Comparison of ENCODE assay signal across 13 cellular contexts in the genomic region with DNA sequence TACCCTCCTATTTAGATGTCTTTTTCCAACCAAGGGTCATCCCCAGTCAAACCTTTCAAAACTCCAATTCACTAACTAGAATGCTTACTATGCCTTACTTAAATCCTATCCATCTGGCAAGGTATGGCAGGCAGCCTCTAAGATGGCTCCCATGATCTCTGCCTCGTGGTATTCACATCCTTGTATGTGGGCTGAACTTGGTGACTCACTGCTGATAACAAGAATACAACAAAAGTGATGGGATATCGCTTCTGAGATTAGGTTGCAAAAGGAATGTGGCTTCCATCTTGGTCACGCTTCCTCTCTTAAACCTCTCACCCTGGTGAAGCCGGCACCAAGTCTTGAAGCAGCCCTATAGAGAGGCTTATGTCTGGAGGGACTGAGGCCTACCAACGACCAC. TPM values are rescaled to one million over a fixed set of nuclear protein-coding genes. Genes with fewer than 3 reads are reported as not detected.
DNase-seq lines count a peak whose midpoint lies in the region; ATAC-seq lines count a peak whose summit lies in the region.
"Had no signal": no experiment of that assay in that cellular context is flagged by ENCODE, and none has a peak within 500 bp of the region (broad histone marks: within the 10 kb centered on the region; RNA-seq: fewer than 3 reads in every experiment).

No MANE protein-coding gene starts in this region.

- no peak overlapping the region for H3K27ac Mint-ChIP-seq in CD4-positive, alpha-beta memory T cell

- H3K36me3 Mint-ChIP-seq in CD4-positive, alpha-beta memory T cell: no peaks in the 10 kb centered on the region
- H3K36me3 Mint-ChIP-seq: neural progenitor cell had no signal

- H3K4me3 ChIP-seq in mesenchymal stem cell (ENCODE audit: insufficient read depth in 1 of 2, low read depth in 1 of 2, low read length in 2 of 2): no peak overlapping the region
- H3K4me3 ChIP-seq in CD4-positive, alpha-beta memory T cell (ENCODE audit: low read length in 2 of 2): no peak overlapping the region
- H3K4me3 ChIP-seq in effector memory CD4-positive, alpha-beta T cell (ENCODE audit: insufficient read depth, low read depth, low read length, poor library complexity, severe bottlenecking): no peak overlapping the region
- H3K4me3 ChIP-seq: neural progenitor cell, testis had no signal

- H3K9me3 ChIP-seq in mesenchymal stem cell (ENCODE audit: control insufficient read depth, low read length): no peaks in the 10 kb centered on the region
- no peaks in the 10 kb centered on the region for H3K9me3 ChIP-seq in CD4-positive, alpha-beta memory T cell (ENCODE audit: control insufficient read depth in 1 of 2, low read length in 2 of 2)
- no peaks in the 10 kb centered on the region for H3K9me3 ChIP-seq in effector memory CD4-positive, alpha-beta T cell (ENCODE audit: control insufficient read depth, low read length)
- H3K9me3 ChIP-seq: testis had no signal

- no peak overlapping the region for H3K23ac ChIP-seq in mesenchymal stem cell (ENCODE audit: low read length in 2 of 2)

- H3K36me3 ChIP-seq in mesenchymal stem cell (ENCODE audit: control insufficient read depth in 1 of 2, insufficient read depth in 2 of 2, low read depth in 1 of 2, low read length in 2 of 2): no peaks in the 10 kb centered on the region
- no peaks in the 10 kb centered on the region for H3K36me3 ChIP-seq in CD4-positive, alpha-beta memory T cell (ENCODE audit: insufficient read depth, low read length)
- H3K36me3 ChIP-seq in effector memory CD4-positive, alpha-beta T cell (ENCODE audit: control insufficient read depth, insufficient read depth, low read length): no peaks in the 10 kb centered on the region
- H3K36me3 ChIP-seq: neural progenitor cell had no signal

- H3K4me2 ChIP-seq in mesenchymal stem cell (ENCODE audit: low read length, poor library complexity, severe bottlenecking): no peak overlapping the region
- H3K4me2 ChIP-seq: neural progenitor cell had no signal

- no peak overlapping the region for H4K91ac ChIP-seq in mesenchymal stem cell (ENCODE audit: low read length)

- H3K9ac ChIP-seq in mesenchymal stem cell (ENCODE audit: low read length): no peak overlapping the region
- H3K9ac ChIP-seq: neural progenitor cell had no signal

- H4K8ac ChIP-seq in mesenchymal stem cell (ENCODE audit: low read length): no peak overlapping the region

- no peak overlapping the region for H3K4me3 Mint-ChIP-seq in CD4-positive, alpha-beta memory T cell
- H3K4me3 Mint-ChIP-seq: neural progenitor cell had no signal

- DNase-seq in CD1c-positive myeloid dendritic cell (ENCODE audit: extremely low spot score) (peak; percentile 52), HS-27A (ENCODE audit: low read depth) (peak; percentile 83), amniotic epithelial cell (ENCODE audit: low read depth) (peak; percentile 97), mesenchymal stem cell (peak; percentile 58)
- DNase-seq in CD4-positive, alpha-beta memory T cell: no peak
- no peak for DNase-seq in effector memory CD4-positive, alpha-beta T cell
- DNase-seq: activated effector memory CD4-positive, alpha-beta T cell treated with Interleukin-2 at 50 U/mL for 16 hours; MM.1S; stimulated activated CD4-positive, alpha-beta T cell treated with anti-CD3 and anti-CD28 coated beads, Interleukin-4, amount 100 ng/mL, for 24 hours; testis had no signal

- no peaks in the 10 kb centered on the region for H3K27me3 ChIP-seq in mesenchymal stem cell (ENCODE audit: control insufficient read depth in 1 of 2, insufficient read depth in 1 of 2, low read length in 2 of 2)
- H3K27me3 ChIP-seq in CD4-positive, alpha-beta memory T cell (ENCODE audit: insufficient read depth, low read length): no peaks in the 10 kb centered on the region
- no peaks in the 10 kb centered on the region for H3K27me3 ChIP-seq in effector memory CD4-positive, alpha-beta T cell (replicated peaks; ENCODE audit: control insufficient read depth, insufficient read depth, low read length, poor library complexity, severe bottlenecking)
- H3K27me3 ChIP-seq: neural progenitor cell, testis had no signal

- H3K79me1 ChIP-seq in mesenchymal stem cell (replicated peaks; ENCODE audit: low read length, poor library complexity, severe bottlenecking): no peaks in the 10 kb centered on the region

- intact Hi-C loops in CD4-positive, alpha-beta memory T cell (cut with micrococcal nuclease): no loop called here

- H3K18ac ChIP-seq in mesenchymal stem cell (ENCODE audit: low read depth in 1 of 2, low read length in 2 of 2): no peak overlapping the region

- WGBS in mesenchymal stem cell: 50% methylated on average over 5 of the region's 5 CpGs

- CTCF ChIA-PET in CD4-positive, alpha-beta memory T cell (lab: Charles Lee; ENCODE audit: partially characterized antibody): no interaction called here

- ATAC-seq in HG03045 (IDR thresholded peaks at IDR 0.05; ENCODE audit: unreplicated experiment): no peak
- no peak for ATAC-seq in GM21360 (IDR thresholded peaks at IDR 0.05; ENCODE audit: unreplicated experiment)

- no peaks in the 10 kb centered on the region for H3K27me3 Mint-ChIP-seq in CD4-positive, alpha-beta memory T cell

- H2AFZ ChIP-seq in mesenchymal stem cell (ENCODE audit: low read depth, low read length): no peak overlapping the region
- H2AFZ ChIP-seq: neural progenitor cell had no signal

- no peak overlapping the region for H2BK15ac ChIP-seq in mesenchymal stem cell (ENCODE audit: low read depth, poor library complexity, severe bottlenecking)

- H3K4ac ChIP-seq in mesenchymal stem cell (ENCODE audit: low read depth in 1 of 2, low read length in 2 of 2): no peak overlapping the region

- POLR2A ChIA-PET in CD4-positive, alpha-beta memory T cell (lab: Charles Lee; ENCODE audit: partially characterized antibody): no interaction called here

- no peaks in the 10 kb centered on the region for H3K4me1 Mint-ChIP-seq in CD4-positive, alpha-beta memory T cell

- H3K27ac ChIP-seq in mesenchymal stem cell (ENCODE audit: low read length, poor library complexity, severe bottlenecking): no peak overlapping the region
- no peak overlapping the region for H3K27ac ChIP-seq in CD4-positive, alpha-beta memory T cell (ENCODE audit: low read depth, low read length)
- no peak overlapping the region for H3K27ac ChIP-seq in effector memory CD4-positive, alpha-beta T cell (ENCODE audit: insufficient read depth, low read length, poor library complexity, severe bottlenecking)
- H3K27ac ChIP-seq: neural progenitor cell had no signal

- H2BK12ac ChIP-seq in mesenchymal stem cell (ENCODE audit: low read length in 2 of 2): peak overlapping the region in 1 of 2 experiments; percentile 18

- H3K9me3 Mint-ChIP-seq in CD4-positive, alpha-beta memory T cell: no peaks in the 10 kb centered on the region
- H3K9me3 Mint-ChIP-seq: neural progenitor cell had no signal

- H3K14ac ChIP-seq in mesenchymal stem cell (ENCODE audit: low read length in 2 of 2): no peak overlapping the region

- peaks cover 8% of the 10 kb centered on the region for H3K4me1 ChIP-seq in mesenchymal stem cell (ENCODE audit: control insufficient read depth, insufficient read depth, low read depth, low read length)
- H3K4me1 ChIP-seq in CD4-positive, alpha-beta memory T cell (ENCODE audit: insufficient read depth, low read length): no peaks in the 10 kb centered on the region
- H3K4me1 ChIP-seq in effector memory CD4-positive, alpha-beta T cell (ENCODE audit: control insufficient read depth, insufficient read depth, low read length, poor library complexity, severe bottlenecking): no peaks in the 10 kb centered on the region

- no peak overlapping the region for H2AK5ac ChIP-seq in mesenchymal stem cell (ENCODE audit: low read length, severe bottlenecking)

- H2BK5ac ChIP-seq in mesenchymal stem cell (ENCODE audit: low read depth, low read length, poor library complexity, severe bottlenecking): no peak overlapping the region

- no peak overlapping the region for H2BK120ac ChIP-seq in mesenchymal stem cell (ENCODE audit: low read depth, low read length)

RNA-seq across cellular contexts. Expression of gene UPB1, which starts 29.6 kb away (rescaled TPM):
- polyA plus RNA-seq in mesenchymal stem cell (2013, experiment 1 of 2): 0.06 TPM
- polyA plus RNA-seq in mesenchymal stem cell (2013, experiment 2 of 2): 0.04 TPM
- 1 to 10 TPM; 1.1 to 1.4 TPM for total RNA-seq in CD4-positive, alpha-beta memory T cell
- not detected for polyA plus RNA-seq in CD4-positive, alpha-beta memory T cell

RNA-seq across cellular contexts. Expression of gene ADORA2A, which starts 38.2 kb away (rescaled TPM):
- 1.0 TPM for polyA plus RNA-seq in mesenchymal stem cell (2013, experiment 1 of 2)
- 1.1 TPM for polyA plus RNA-seq in mesenchymal stem cell (2013, experiment 2 of 2)
- 10 to 100 TPM; 34.5 to 35.0 TPM for total RNA-seq in CD4-positive, alpha-beta memory T cell
- 10 to 100 TPM; 66.7 to 74.7 TPM for polyA plus RNA-seq in CD4-positive, alpha-beta memory T cell

Comparison
In these comparisons a context has a peak if more than half of its experiments do, and no peak if none do; other contexts are left out.
1. DNase-seq: peak in CD1c-positive myeloid dendritic cell (single experiment), HS-27A (single experiment), amniotic epithelial cell (single experiment) and mesenchymal stem cell (single experiment); none in CD4-positive, alpha-beta memory T cell (0 of 5) and effector memory CD4-positive, alpha-beta T cell (0 of 3).